1 cellular context compared by ENCODE assay signal in the genomic region with DNA sequence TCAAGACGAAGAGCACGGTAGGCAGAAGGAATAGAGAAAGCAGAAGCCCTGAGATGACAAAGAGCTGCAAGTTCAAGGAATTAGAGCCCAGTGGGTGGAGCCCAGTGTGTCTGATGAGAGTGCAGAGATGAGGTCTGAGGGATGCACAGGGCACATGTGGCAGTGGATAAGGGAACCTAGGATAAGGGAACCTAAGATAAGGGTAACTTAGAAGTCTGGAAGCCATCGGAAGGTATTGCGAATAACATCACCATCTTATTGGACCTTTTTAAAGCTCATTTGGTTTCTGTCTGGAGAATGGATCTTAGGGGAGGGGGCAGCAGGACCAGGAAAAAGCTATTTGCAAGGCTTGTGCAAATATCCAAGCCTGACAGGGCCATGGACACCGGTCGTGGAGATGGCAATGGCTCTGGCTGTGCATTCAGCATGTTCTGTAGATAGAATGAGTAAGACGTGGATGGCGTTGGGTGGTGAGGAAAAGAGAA.
A peak's percentile ranks its signal among the peaks of the same experiment; 100 is the strongest.
TF ChIP-seq lines count a peak whose summit lies in the region.

No MANE protein-coding gene starts in this region.

TF ChIP-seq in K562, 482 proteins besides CTCF, POLR2A, EP300 and RAD21 (continued from another document and continues in another):
- no peak for TF ChIP-seq POLR2G (IDR thresholded peaks at IDR 0.05; ENCODE audit: low read depth, low read length)
- TF ChIP-seq, protein P1, sequence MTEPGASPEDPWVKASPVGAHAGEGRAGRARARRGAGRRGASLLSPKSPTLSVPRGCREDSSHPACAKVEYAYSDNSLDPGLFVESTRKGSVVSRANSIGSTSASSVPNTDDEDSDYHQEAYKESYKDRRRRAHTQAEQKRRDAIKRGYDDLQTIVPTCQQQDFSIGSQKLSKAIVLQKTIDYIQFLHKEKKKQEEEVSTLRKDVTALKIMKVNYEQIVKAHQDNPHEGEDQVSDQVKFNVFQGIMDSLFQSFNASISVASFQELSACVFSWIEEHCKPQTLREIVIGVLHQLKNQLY (CRISPR knock-in tag; conservative IDR thresholded peaks at IDR 0.05) = no peak
- no peak for TF ChIP-seq ZNF174 (CRISPR knock-in tag; IDR thresholded peaks at IDR 0.05)
- TF ChIP-seq, protein P2, sequence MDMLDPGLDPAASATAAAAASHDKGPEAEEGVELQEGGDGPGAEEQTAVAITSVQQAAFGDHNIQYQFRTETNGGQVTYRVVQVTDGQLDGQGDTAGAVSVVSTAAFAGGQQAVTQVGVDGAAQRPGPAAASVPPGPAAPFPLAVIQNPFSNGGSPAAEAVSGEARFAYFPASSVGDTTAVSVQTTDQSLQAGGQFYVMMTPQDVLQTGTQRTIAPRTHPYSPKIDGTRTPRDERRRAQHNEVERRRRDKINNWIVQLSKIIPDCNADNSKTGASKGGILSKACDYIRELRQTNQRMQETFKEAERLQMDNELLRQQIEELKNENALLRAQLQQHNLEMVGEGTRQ (CRISPR knock-in tag; IDR thresholded peaks at IDR 0.05) = no peak
- no peak for TF ChIP-seq BMI1 (IDR thresholded peaks at IDR 0.05; ENCODE audit: low read length)
- peak; percentile 88 for TF ChIP-seq KLF16 (IDR thresholded peaks at IDR 0.05)
- no peak for TF ChIP-seq MTF1 (CRISPR knock-in tag; IDR thresholded peaks at IDR 0.05; ENCODE audit: borderline replicate concordance)
- no peak for TF ChIP-seq GABPB1 (CRISPR knock-in tag; IDR thresholded peaks at IDR 0.05)
- TF ChIP-seq, protein P3, sequence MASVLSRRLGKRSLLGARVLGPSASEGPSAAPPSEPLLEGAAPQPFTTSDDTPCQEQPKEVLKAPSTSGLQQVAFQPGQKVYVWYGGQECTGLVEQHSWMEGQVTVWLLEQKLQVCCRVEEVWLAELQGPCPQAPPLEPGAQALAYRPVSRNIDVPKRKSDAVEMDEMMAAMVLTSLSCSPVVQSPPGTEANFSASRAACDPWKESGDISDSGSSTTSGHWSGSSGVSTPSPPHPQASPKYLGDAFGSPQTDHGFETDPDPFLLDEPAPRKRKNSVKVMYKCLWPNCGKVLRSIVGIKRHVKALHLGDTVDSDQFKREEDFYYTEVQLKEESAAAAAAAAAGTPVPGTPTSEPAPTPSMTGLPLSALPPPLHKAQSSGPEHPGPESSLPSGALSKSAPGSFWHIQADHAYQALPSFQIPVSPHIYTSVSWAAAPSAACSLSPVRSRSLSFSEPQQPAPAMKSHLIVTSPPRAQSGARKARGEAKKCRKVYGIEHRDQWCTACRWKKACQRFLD (CRISPR knock-in tag; IDR thresholded peaks at IDR 0.05) = 0 out of 2 replicates have a peak, but pooled peaks have one; percentile 37
- no peak for TF ChIP-seq SMARCA5 (IDR thresholded peaks at IDR 0.05)
- TF ChIP-seq MECOM (CRISPR knock-in tag; IDR thresholded peaks at IDR 0.05) = peak; percentile 69; the same call in 1 of the 2 replicates
- no peak for TF ChIP-seq ZBTB17 (CRISPR knock-in tag; IDR thresholded peaks at IDR 0.05)
- peak; percentile 43 for TF ChIP-seq POU5F1 (IDR thresholded peaks at IDR 0.05; ENCODE audit: borderline replicate concordance, low read depth, low read length, partially characterized antibody)
- TF ChIP-seq, protein P4, sequence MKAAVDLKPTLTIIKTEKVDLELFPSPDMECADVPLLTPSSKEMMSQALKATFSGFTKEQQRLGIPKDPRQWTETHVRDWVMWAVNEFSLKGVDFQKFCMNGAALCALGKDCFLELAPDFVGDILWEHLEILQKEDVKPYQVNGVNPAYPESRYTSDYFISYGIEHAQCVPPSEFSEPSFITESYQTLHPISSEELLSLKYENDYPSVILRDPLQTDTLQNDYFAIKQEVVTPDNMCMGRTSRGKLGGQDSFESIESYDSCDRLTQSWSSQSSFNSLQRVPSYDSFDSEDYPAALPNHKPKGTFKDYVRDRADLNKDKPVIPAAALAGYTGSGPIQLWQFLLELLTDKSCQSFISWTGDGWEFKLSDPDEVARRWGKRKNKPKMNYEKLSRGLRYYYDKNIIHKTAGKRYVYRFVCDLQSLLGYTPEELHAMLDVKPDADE (conservative IDR thresholded peaks at IDR 0.05; ENCODE audit: control insufficient read depth, low read depth, low read length) = no peak
- TF ChIP-seq SPI1 (IDR thresholded peaks at IDR 0.05; ENCODE audit: borderline replicate concordance, low read depth, low read length) = peak; percentile 79
- TF ChIP-seq, protein P5, sequence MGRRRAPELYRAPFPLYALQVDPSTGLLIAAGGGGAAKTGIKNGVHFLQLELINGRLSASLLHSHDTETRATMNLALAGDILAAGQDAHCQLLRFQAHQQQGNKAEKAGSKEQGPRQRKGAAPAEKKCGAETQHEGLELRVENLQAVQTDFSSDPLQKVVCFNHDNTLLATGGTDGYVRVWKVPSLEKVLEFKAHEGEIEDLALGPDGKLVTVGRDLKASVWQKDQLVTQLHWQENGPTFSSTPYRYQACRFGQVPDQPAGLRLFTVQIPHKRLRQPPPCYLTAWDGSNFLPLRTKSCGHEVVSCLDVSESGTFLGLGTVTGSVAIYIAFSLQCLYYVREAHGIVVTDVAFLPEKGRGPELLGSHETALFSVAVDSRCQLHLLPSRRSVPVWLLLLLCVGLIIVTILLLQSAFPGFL (CRISPR knock-in tag; IDR thresholded peaks at IDR 0.05) = no peak
- TF ChIP-seq PRPF4 (IDR thresholded peaks at IDR 0.05; ENCODE audit: insufficient read depth, low read depth, low read length, poor library complexity, severe bottlenecking) = no peak
- TF ChIP-seq C11orf30 (IDR thresholded peaks at IDR 0.05; ENCODE audit: low read depth) = no peak; the same call in 1 of the 2 replicates
- TF ChIP-seq, protein P6, sequence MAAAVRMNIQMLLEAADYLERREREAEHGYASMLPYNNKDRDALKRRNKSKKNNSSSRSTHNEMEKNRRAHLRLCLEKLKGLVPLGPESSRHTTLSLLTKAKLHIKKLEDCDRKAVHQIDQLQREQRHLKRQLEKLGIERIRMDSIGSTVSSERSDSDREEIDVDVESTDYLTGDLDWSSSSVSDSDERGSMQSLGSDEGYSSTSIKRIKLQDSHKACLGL (CRISPR knock-in tag; IDR thresholded peaks at IDR 0.05; ENCODE audit: borderline replicate concordance, poor library complexity, severe bottlenecking) = no peak
- no peak for TF ChIP-seq CBX8 (IDR thresholded peaks at IDR 0.05; ENCODE audit: borderline replicate concordance, extremely low read depth, low read depth, low read length, poor library complexity, severe bottlenecking)
- no peak for TF ChIP-seq ZNF780A (CRISPR knock-in tag; IDR thresholded peaks at IDR 0.05)
- no peak for TF ChIP-seq CREBBP (IDR thresholded peaks at IDR 0.05; ENCODE audit: low read depth, low read length)
- peak; percentile 54 for TF ChIP-seq L3MBTL2 (IDR thresholded peaks at IDR 0.05)
- TF ChIP-seq, protein P7, sequence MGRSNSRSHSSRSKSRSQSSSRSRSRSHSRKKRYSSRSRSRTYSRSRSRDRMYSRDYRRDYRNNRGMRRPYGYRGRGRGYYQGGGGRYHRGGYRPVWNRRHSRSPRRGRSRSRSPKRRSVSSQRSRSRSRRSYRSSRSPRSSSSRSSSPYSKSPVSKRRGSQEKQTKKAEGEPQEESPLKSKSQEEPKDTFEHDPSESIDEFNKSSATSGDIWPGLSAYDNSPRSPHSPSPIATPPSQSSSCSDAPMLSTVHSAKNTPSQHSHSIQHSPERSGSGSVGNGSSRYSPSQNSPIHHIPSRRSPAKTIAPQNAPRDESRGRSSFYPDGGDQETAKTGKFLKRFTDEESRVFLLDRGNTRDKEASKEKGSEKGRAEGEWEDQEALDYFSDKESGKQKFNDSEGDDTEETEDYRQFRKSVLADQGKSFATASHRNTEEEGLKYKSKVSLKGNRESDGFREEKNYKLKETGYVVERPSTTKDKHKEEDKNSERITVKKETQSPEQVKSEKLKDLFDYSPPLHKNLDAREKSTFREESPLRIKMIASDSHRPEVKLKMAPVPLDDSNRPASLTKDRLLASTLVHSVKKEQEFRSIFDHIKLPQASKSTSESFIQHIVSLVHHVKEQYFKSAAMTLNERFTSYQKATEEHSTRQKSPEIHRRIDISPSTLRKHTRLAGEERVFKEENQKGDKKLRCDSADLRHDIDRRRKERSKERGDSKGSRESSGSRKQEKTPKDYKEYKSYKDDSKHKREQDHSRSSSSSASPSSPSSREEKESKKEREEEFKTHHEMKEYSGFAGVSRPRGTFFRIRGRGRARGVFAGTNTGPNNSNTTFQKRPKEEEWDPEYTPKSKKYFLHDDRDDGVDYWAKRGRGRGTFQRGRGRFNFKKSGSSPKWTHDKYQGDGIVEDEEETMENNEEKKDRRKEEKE (IDR thresholded peaks at IDR 0.05; ENCODE audit: borderline replicate concordance in 1 of 2, control insufficient read depth in 1 of 2, low read depth in 2 of 2, low read length in 1 of 2) = peak in 1 of 2 experiments; percentile 63; a peak in 1 of 4 replicates
- TF ChIP-seq, protein P8, sequence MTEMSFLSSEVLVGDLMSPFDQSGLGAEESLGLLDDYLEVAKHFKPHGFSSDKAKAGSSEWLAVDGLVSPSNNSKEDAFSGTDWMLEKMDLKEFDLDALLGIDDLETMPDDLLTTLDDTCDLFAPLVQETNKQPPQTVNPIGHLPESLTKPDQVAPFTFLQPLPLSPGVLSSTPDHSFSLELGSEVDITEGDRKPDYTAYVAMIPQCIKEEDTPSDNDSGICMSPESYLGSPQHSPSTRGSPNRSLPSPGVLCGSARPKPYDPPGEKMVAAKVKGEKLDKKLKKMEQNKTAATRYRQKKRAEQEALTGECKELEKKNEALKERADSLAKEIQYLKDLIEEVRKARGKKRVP (CRISPR knock-in tag; IDR thresholded peaks at IDR 0.05) = peak; percentile 57
- TF ChIP-seq ERF (CRISPR knock-in tag; IDR thresholded peaks at IDR 0.05) = 0 out of 2 replicates have a peak, but pooled peaks have one; percentile 39
- TF ChIP-seq NFIC (IDR thresholded peaks at IDR 0.05) = peak; percentile 81
- TF ChIP-seq, protein P9, sequence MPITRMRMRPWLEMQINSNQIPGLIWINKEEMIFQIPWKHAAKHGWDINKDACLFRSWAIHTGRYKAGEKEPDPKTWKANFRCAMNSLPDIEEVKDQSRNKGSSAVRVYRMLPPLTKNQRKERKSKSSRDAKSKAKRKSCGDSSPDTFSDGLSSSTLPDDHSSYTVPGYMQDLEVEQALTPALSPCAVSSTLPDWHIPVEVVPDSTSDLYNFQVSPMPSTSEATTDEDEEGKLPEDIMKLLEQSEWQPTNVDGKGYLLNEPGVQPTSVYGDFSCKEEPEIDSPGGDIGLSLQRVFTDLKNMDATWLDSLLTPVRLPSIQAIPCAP (CRISPR knock-in tag; IDR thresholded peaks at IDR 0.05; ENCODE audit: borderline replicate concordance) = no peak
- TF ChIP-seq DMBX1 (CRISPR knock-in tag; IDR thresholded peaks at IDR 0.05; ENCODE audit: borderline replicate concordance) = peak; percentile 52; the same call in 1 of the 2 replicates
- no peak for TF ChIP-seq ZNF224 (CRISPR knock-in tag; IDR thresholded peaks at IDR 0.05)
- TF ChIP-seq, protein P10, sequence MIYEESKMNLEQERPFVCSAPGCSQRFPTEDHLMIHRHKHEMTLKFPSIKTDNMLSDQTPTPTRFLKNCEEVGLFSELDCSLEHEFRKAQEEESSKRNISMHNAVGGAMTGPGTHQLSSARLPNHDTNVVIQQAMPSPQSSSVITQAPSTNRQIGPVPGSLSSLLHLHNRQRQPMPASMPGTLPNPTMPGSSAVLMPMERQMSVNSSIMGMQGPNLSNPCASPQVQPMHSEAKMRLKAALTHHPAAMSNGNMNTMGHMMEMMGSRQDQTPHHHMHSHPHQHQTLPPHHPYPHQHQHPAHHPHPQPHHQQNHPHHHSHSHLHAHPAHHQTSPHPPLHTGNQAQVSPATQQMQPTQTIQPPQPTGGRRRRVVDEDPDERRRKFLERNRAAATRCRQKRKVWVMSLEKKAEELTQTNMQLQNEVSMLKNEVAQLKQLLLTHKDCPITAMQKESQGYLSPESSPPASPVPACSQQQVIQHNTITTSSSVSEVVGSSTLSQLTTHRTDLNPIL (CRISPR knock-in tag; IDR thresholded peaks at IDR 0.05) = no peak
- no peak for TF ChIP-seq FOXA1 (IDR thresholded peaks at IDR 0.05; ENCODE audit: borderline replicate concordance)
- no peak for TF ChIP-seq MIER1 (IDR thresholded peaks at IDR 0.05; ENCODE audit: low read depth)
- TF ChIP-seq MAFF (IDR thresholded peaks at IDR 0.05; ENCODE audit: low read length) = no peak; the same call in 1 of the 2 replicates
- TF ChIP-seq, protein P11, sequence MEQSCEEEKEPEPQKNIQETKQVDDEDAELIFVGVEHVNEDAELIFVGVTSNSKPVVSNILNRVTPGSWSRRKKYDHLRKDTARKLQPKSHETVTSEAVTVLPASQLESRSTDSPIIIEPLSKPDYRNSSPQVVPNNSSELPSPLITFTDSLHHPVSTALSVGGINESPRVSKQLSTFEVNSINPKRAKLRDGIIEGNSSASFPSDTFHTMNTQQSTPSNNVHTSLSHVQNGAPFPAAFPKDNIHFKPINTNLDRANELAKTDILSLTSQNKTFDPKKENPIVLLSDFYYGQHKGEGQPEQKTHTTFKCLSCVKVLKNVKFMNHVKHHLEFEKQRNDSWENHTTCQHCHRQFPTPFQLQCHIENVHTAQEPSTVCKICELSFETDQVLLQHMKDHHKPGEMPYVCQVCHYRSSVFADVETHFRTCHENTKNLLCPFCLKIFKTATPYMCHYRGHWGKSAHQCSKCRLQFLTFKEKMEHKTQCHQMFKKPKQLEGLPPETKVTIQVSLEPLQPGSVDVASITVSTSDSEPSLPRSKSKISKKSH (CRISPR knock-in tag; IDR thresholded peaks at IDR 0.05) = no peak
- TF ChIP-seq PPARD (CRISPR knock-in tag; IDR thresholded peaks at IDR 0.05) = no peak
- TF ChIP-seq ZNF785 (CRISPR knock-in tag; IDR thresholded peaks at IDR 0.05) = no peak
- TF ChIP-seq TAF9B (IDR thresholded peaks at IDR 0.05; ENCODE audit: partially characterized antibody) = peak; percentile 44
- TF ChIP-seq, protein P12, sequence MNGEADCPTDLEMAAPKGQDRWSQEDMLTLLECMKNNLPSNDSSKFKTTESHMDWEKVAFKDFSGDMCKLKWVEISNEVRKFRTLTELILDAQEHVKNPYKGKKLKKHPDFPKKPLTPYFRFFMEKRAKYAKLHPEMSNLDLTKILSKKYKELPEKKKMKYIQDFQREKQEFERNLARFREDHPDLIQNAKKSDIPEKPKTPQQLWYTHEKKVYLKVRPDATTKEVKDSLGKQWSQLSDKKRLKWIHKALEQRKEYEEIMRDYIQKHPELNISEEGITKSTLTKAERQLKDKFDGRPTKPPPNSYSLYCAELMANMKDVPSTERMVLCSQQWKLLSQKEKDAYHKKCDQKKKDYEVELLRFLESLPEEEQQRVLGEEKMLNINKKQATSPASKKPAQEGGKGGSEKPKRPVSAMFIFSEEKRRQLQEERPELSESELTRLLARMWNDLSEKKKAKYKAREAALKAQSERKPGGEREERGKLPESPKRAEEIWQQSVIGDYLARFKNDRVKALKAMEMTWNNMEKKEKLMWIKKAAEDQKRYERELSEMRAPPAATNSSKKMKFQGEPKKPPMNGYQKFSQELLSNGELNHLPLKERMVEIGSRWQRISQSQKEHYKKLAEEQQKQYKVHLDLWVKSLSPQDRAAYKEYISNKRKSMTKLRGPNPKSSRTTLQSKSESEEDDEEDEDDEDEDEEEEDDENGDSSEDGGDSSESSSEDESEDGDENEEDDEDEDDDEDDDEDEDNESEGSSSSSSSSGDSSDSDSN (IDR thresholded peaks at IDR 0.05; ENCODE audit: borderline replicate concordance in 1 of 2, low read depth in 2 of 2, low read length in 2 of 2) = 0 out of 4 replicates have a peak, but pooled peaks of 1 of the 2 experiments have one; percentile 26
- TF ChIP-seq ZNF124 (CRISPR knock-in tag; IDR thresholded peaks at IDR 0.05) = no peak
- peak; percentile 96 for TF ChIP-seq ARID1B (IDR thresholded peaks at IDR 0.05)
- TF ChIP-seq ZBTB8A (IDR thresholded peaks at IDR 0.05; ENCODE audit: partially characterized antibody) = no peak
- TF ChIP-seq ILF3 (IDR thresholded peaks at IDR 0.05; ENCODE audit: borderline replicate concordance) = no peak
- no peak for TF ChIP-seq NFIX (CRISPR knock-in tag; IDR thresholded peaks at IDR 0.05; ENCODE audit: low read depth)
- TF ChIP-seq ZZZ3 (IDR thresholded peaks at IDR 0.05) = no peak
- TF ChIP-seq, protein P13, sequence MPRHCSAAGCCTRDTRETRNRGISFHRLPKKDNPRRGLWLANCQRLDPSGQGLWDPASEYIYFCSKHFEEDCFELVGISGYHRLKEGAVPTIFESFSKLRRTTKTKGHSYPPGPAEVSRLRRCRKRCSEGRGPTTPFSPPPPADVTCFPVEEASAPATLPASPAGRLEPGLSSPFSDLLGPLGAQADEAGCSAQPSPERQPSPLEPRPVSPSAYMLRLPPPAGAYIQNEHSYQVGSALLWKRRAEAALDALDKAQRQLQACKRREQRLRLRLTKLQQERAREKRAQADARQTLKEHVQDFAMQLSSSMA (CRISPR knock-in tag; IDR thresholded peaks at IDR 0.05) = no peak
